8 cellular contexts compared by ENCODE assay signal in genomic region chrX:69222103-69223090, GRCh38. TPM values are rescaled to one million over a fixed set of nuclear protein-coding genes. Genes with fewer than 3 reads are reported as not detected.
DNase-seq lines count a peak whose midpoint lies in the region; ATAC-seq and TF ChIP-seq lines count a peak whose summit lies in the region.

No MANE protein-coding gene starts in this region.

- no peaks in the 10 kb centered on the region for H3K9me3 Mint-ChIP-seq in endothelial cell (ENCODE audit: unreplicated experiment)

- peaks cover 4% of the 10 kb centered on the region for H3K4me1 Mint-ChIP-seq in endothelial cell (ENCODE audit: unreplicated experiment)

- H3K4me3 Mint-ChIP-seq in endothelial cell (ENCODE audit: unreplicated experiment) = no peak overlapping the region

- H3K36me3 Mint-ChIP-seq in endothelial cell (ENCODE audit: low read depth, unreplicated experiment) = no peaks in the 10 kb centered on the region

- DNase-seq in EH (ENCODE audit: low read depth) (peak; percentile 69), NCI-H69 (lab: John Stamatoyannopoulos, UW) (peak; percentile 84), endothelial cell (ENCODE audit: low spot score) (peak; percentile 75), mesenteric fat pad (ENCODE audit: low spot score) (peak; percentile 89), NCI-H187 (lab: John Stamatoyannopoulos, UW) (no peak)
- DNase-seq in activated CD8-positive, alpha-beta memory T cell treated with anti-CD3 and anti-CD28 coated beads for 24 hours = peak; percentile 89
- peak; percentile 54 to 65 for DNase-seq in stimulated activated CD8-positive, alpha-beta memory T cell treated with anti-CD3 and anti-CD28 coated beads, Interleukin-2, amount 100 ng/mL, for 48 hours (ENCODE audit: low read depth in 2 of 2)

- TF ChIP-seq CTCF in endothelial cell (IDR thresholded peaks at IDR 0.05; ENCODE audit: unreplicated experiment) = peak; percentile 65

- ATAC-seq in HG02870 (IDR thresholded peaks at IDR 0.05; ENCODE audit: unreplicated experiment) = peak; percentile 58

- H3K27ac Mint-ChIP-seq in endothelial cell (ENCODE audit: unreplicated experiment) = no peak overlapping the region

- peaks cover 1% of the 10 kb centered on the region for H3K27me3 Mint-ChIP-seq in endothelial cell (ENCODE audit: unreplicated experiment)

RNA-seq across cellular contexts. Expression of gene PJA1, which starts 57.1 kb away (rescaled TPM):
- total RNA-seq in endothelial cell (ENCODE audit: unreplicated experiment) (11.3 TPM), mesenteric fat pad (57.6 TPM)

Comparison
In these comparisons a context has a peak if more than half of its experiments do, and no peak if none do; other contexts are left out.
1. DNase-seq: peak in EH (single experiment), NCI-H69 (single experiment), activated CD8-positive, alpha-beta memory T cell treated with anti-CD3 and anti-CD28 coated beads for 24 hours (single experiment), endothelial cell (single experiment), mesenteric fat pad (single experiment) and stimulated activated CD8-positive, alpha-beta memory T cell treated with anti-CD3 and anti-CD28 coated beads, Interleukin-2, amount 100 ng/mL, for 48 hours (2 of 2); none in NCI-H187 (0 of 2).